Comparison of ENCODE assay signal across 20 cellular contexts in the genomic region with DNA sequence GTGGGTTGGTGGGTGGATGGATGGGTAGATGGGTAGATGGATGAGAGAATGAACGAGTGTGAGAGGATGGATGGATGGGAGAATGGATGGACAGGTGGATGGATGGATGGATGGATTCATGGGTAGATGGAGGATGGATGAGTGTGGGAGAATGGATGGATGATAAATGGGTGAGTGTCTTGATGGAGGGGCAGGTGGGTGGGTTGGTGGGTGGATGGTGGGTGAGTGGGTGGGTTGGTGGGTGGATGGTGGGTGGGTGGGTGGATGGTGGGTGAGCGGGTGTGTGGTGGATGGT. TPM values are rescaled to one million over a fixed set of nuclear protein-coding genes. Genes with fewer than 3 reads are reported as not detected.
DNase-seq lines count a peak whose midpoint lies in the region; TF ChIP-seq lines count a peak whose summit lies in the region.
"Had no signal": no experiment of that assay in that cellular context is flagged by ENCODE, and none has a peak within 500 bp of the region (broad histone marks: within the 10 kb centered on the region; RNA-seq: fewer than 3 reads in every experiment).

No MANE protein-coding gene starts in this region.

- CTCF ChIA-PET in HEK293 (lab: Yijun Ruan, JAX), result interaction anchor here (0.6 kb wide), 1 partner anchor 35 kb away, joined by 3 read pairs; no protein-coding TSS in a partner anchor

- in situ Hi-C loops in G401 (cut with HindIII; ENCODE audit: low sequenced_read_pairs), result no loop called here

- no peak for TF ChIP-seq POLR2A in thyroid gland (IDR thresholded peaks at IDR 0.05)

- H3K9me3 Mint-ChIP-seq in T-helper 2 cell treated with Interferon-gamma antibody and Interleukin-4, amounts not matched to agents 5 μg/mL and 100 μg/mL, for 36 hours, result no peaks in the 10 kb centered on the region
- H3K9me3 Mint-ChIP-seq in brain (peaks cover 0 to 11% (median 5%) of the 10 kb centered on the region in 5 experiments), nephron progenitor cell (peaks cover 16% of the 10 kb centered on the region)

- DNase-seq in T-helper 2 cell treated with Interferon-gamma antibody and Interleukin-4, amounts not matched to agents 5 μg/mL and 100 μg/mL, for 36 hours (ENCODE audit: low spot score), result no peak
- DNase-seq in T-helper 2 cell (no peak), nephron progenitor cell (no peak), thyroid gland (no peak), G401 (ENCODE audit: low spot score) (no peak)
- no peak for DNase-seq in activated effector memory CD4-positive, alpha-beta T cell treated with Interleukin-2 at 50 U/mL for 16 hours
- DNase-seq: AML-193; CD4-positive, alpha-beta memory T cell; DMS153; DMS79; GF-D8 had no signal

- WGBS in thyroid gland, 2 donors, result 83 to 95% methylated on average over 1 to 2 of the region's 2 CpGs

- POLR2A ChIA-PET in HEK293 (lab: Yijun Ruan, JAX), result interaction anchor here (0.7 kb wide), 1 partner anchor 666 kb away, joined by 4 read pairs; no protein-coding TSS in a partner anchor

- peaks cover 39% of the 10 kb centered on the region for H3K27me3 Mint-ChIP-seq in T-helper 2 cell treated with Interferon-gamma antibody and Interleukin-4, amounts not matched to agents 5 μg/mL and 100 μg/mL, for 36 hours (ENCODE audit: low read depth)
- peaks cover 53% of the 10 kb centered on the region for H3K27me3 Mint-ChIP-seq in brain
- peaks cover 99% of the 10 kb centered on the region for H3K27me3 Mint-ChIP-seq in nephron progenitor cell (ENCODE audit: low read depth, poor library complexity)

- no peaks in the 10 kb centered on the region for H3K36me3 Mint-ChIP-seq in T-helper 2 cell treated with Interferon-gamma antibody and Interleukin-4, amounts not matched to agents 5 μg/mL and 100 μg/mL, for 36 hours (ENCODE audit: low read depth)
- H3K36me3 Mint-ChIP-seq in brain, result no peaks in the 10 kb centered on the region
- no peaks in the 10 kb centered on the region for H3K36me3 Mint-ChIP-seq in nephron progenitor cell (ENCODE audit: low read depth)
- H3K36me3 Mint-ChIP-seq: CD14-positive monocyte; CD4-positive, alpha-beta memory T cell had no signal

- intact Hi-C loops in thyroid gland (cut with DNase I), result no loop called here

- peaks cover 5% of the 10 kb centered on the region for H3K27me3 ChIP-seq in thyroid gland

- H3K4me3 Mint-ChIP-seq in T-helper 2 cell treated with Interferon-gamma antibody and Interleukin-4, amounts not matched to agents 5 μg/mL and 100 μg/mL, for 36 hours, result no peak overlapping the region
- H3K4me3 Mint-ChIP-seq in brain (peak overlapping the region; percentile 16 to 54 (median 24)), nephron progenitor cell (peak overlapping the region; percentile 56)

- H3K27ac Mint-ChIP-seq in T-helper 2 cell treated with Interferon-gamma antibody and Interleukin-4, amounts not matched to agents 5 μg/mL and 100 μg/mL, for 36 hours, result peak overlapping the region; percentile 41
- H3K27ac Mint-ChIP-seq in brain, result no peak overlapping the region
- H3K27ac Mint-ChIP-seq in nephron progenitor cell, result no peak overlapping the region
- H3K27ac Mint-ChIP-seq: CD4-positive, alpha-beta memory T cell had no signal

- H3K36me3 ChIP-seq in HEK293 (ENCODE audit: control insufficient read depth in 2 of 2, insufficient read depth in 1 of 2, low read length in 2 of 2), result no peaks in the 10 kb centered on the region
- no peaks in the 10 kb centered on the region for H3K36me3 ChIP-seq in thyroid gland

- H3K4me3 ChIP-seq in HEK293 (ENCODE audit: low read depth, low read length), result no peak overlapping the region
- no peak overlapping the region for H3K4me3 ChIP-seq in thyroid gland (replicated peaks in 1 of 3)
- H3K4me3 ChIP-seq: A549 had no signal

- H3K4me1 ChIP-seq in HEK293 (ENCODE audit: control insufficient read depth, insufficient read depth, low read length), result no peaks in the 10 kb centered on the region
- no peaks in the 10 kb centered on the region for H3K4me1 ChIP-seq in thyroid gland
- H3K4me1 ChIP-seq: A549 had no signal

- TF ChIP-seq CTCF in HEK293 (tag by site-specific recombination; IDR thresholded peaks at IDR 0.05), result no peak
- no peak for TF ChIP-seq CTCF in brain (conservative IDR thresholded peaks at IDR 0.05)
- TF ChIP-seq CTCF in nephron progenitor cell (IDR thresholded peaks at IDR 0.05), result no peak
- no peak for TF ChIP-seq CTCF in thyroid gland (IDR thresholded peaks at IDR 0.05)

- no peak overlapping the region for H3K27ac ChIP-seq in HEK293 (ENCODE audit: extremely low read depth, low read depth, low read length)
- no peak overlapping the region for H3K27ac ChIP-seq in thyroid gland
- H3K27ac ChIP-seq: 22Rv1, A549, HL-60 had no signal

- H3K4me1 Mint-ChIP-seq in T-helper 2 cell treated with Interferon-gamma antibody and Interleukin-4, amounts not matched to agents 5 μg/mL and 100 μg/mL, for 36 hours (ENCODE audit: low read depth), result no peaks in the 10 kb centered on the region
- H3K4me1 Mint-ChIP-seq in brain, result peaks cover 13% of the 10 kb centered on the region
- H3K4me1 Mint-ChIP-seq in nephron progenitor cell, result peaks cover 23% of the 10 kb centered on the region
- H3K4me1 Mint-ChIP-seq: CD14-positive monocyte had no signal

- no peaks in the 10 kb centered on the region for H3K9me3 ChIP-seq in HEK293 (ENCODE audit: control insufficient read depth, insufficient read depth, low read depth, low read length)
- H3K9me3 ChIP-seq in thyroid gland, result no peaks in the 10 kb centered on the region
- H3K9me3 ChIP-seq: A549 had no signal

TF ChIP-seq in HEK293, 187 proteins besides CTCF, POLR2A, EP300 and RAD21:
- TF ChIP-seq EGR2 (tag by site-specific recombination; IDR thresholded peaks at IDR 0.05; ENCODE audit: low read depth), result peak; percentile 71; the same call in 1 of the 2 replicates
- no peak for TF ChIP-seq ZNF571 (tag by site-specific recombination; IDR thresholded peaks at IDR 0.05)
- TF ChIP-seq, protein P1, sequence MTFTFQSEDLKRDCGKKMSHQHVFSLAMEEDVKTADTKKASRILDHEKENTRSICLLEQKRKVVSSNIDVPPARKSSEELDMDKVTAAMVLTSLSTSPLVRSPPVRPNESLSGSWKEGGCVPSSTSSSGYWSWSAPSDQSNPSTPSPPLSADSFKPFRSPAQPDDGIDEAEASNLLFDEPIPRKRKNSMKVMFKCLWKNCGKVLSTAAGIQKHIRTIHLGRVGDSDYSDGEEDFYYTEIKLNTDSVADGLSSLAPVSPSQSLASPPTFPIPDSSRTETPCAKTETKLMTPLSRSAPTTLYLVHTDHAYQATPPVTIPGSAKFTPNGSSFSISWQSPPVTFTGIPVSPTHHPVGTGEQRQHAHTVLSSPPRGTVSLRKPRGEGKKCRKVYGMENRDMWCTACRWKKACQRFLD (tag by site-specific recombination; IDR thresholded peaks at IDR 0.05), result 0 out of 2 replicates have a peak, but pooled peaks have one; percentile 10
- TF ChIP-seq SALL2 (tag by site-specific recombination; IDR thresholded peaks at IDR 0.05; ENCODE audit: borderline replicate concordance), result 0 out of 2 replicates have a peak, but pooled peaks have one; percentile 1
- no peak for TF ChIP-seq ZFP41 (tag by site-specific recombination; IDR thresholded peaks at IDR 0.05; ENCODE audit: borderline replicate concordance)
- no peak for TF ChIP-seq ZNF791 (tag by site-specific recombination; IDR thresholded peaks at IDR 0.05)
- TF ChIP-seq ZNF76 (tag by site-specific recombination; IDR thresholded peaks at IDR 0.05; ENCODE audit: borderline replicate concordance, low read depth), result no peak
- TF ChIP-seq ZNF169 (tag by site-specific recombination; IDR thresholded peaks at IDR 0.05), result 0 out of 2 replicates have a peak, but pooled peaks have one; percentile 3
- TF ChIP-seq, protein P2, sequence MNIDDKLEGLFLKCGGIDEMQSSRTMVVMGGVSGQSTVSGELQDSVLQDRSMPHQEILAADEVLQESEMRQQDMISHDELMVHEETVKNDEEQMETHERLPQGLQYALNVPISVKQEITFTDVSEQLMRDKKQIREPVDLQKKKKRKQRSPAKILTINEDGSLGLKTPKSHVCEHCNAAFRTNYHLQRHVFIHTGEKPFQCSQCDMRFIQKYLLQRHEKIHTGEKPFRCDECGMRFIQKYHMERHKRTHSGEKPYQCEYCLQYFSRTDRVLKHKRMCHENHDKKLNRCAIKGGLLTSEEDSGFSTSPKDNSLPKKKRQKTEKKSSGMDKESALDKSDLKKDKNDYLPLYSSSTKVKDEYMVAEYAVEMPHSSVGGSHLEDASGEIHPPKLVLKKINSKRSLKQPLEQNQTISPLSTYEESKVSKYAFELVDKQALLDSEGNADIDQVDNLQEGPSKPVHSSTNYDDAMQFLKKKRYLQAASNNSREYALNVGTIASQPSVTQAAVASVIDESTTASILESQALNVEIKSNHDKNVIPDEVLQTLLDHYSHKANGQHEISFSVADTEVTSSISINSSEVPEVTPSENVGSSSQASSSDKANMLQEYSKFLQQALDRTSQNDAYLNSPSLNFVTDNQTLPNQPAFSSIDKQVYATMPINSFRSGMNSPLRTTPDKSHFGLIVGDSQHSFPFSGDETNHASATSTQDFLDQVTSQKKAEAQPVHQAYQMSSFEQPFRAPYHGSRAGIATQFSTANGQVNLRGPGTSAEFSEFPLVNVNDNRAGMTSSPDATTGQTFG (tag by site-specific recombination; IDR thresholded peaks at IDR 0.05; ENCODE audit: borderline replicate concordance), result no peak
- TF ChIP-seq ZNF214 (tag by site-specific recombination; IDR thresholded peaks at IDR 0.05; ENCODE audit: borderline replicate concordance), result no peak
- TF ChIP-seq, protein P3, sequence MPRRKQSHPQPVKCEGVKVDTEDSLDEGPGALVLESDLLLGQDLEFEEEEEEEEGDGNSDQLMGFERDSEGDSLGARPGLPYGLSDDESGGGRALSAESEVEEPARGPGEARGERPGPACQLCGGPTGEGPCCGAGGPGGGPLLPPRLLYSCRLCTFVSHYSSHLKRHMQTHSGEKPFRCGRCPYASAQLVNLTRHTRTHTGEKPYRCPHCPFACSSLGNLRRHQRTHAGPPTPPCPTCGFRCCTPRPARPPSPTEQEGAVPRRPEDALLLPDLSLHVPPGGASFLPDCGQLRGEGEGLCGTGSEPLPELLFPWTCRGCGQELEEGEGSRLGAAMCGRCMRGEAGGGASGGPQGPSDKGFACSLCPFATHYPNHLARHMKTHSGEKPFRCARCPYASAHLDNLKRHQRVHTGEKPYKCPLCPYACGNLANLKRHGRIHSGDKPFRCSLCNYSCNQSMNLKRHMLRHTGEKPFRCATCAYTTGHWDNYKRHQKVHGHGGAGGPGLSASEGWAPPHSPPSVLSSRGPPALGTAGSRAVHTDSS (tag by site-specific recombination; IDR thresholded peaks at IDR 0.05), result no peak
- no peak for TF ChIP-seq ZNF473 (tag by site-specific recombination; IDR thresholded peaks at IDR 0.05)
- no peak for TF ChIP-seq ZXDB (tag by site-specific recombination; IDR thresholded peaks at IDR 0.05)
- no peak for TF ChIP-seq ZNF140 (tag by site-specific recombination; IDR thresholded peaks at IDR 0.05)
- no peak for TF ChIP-seq ZNF777 (tag by site-specific recombination; IDR thresholded peaks at IDR 0.05; ENCODE audit: borderline replicate concordance)
- peak; percentile 87 for TF ChIP-seq ZFHX2 (tag by site-specific recombination; conservative IDR thresholded peaks at IDR 0.05)

RNA-seq across cellular contexts. Expression of a gene that starts 35.4 kb away (rescaled TPM):
- not detected for polyA plus RNA-seq in brain (ENCODE audit: insufficient read depth, low read depth, low replicate concordance)
- not detected for total RNA-seq in thyroid gland
- not detected in 2 replicates for total RNA-seq in G401 (2014; rRNA removed; shearing (Covaris generic))
- total RNA-seq: CD4-positive, alpha-beta memory T cell; Daoy; HT1080 had no signal
- polyA plus RNA-seq: BJ; CD14-positive monocyte; CD4-positive, alpha-beta memory T cell had no signal
